Comparison of ENCODE assay signal across 9 cellular contexts in the genomic region with DNA sequence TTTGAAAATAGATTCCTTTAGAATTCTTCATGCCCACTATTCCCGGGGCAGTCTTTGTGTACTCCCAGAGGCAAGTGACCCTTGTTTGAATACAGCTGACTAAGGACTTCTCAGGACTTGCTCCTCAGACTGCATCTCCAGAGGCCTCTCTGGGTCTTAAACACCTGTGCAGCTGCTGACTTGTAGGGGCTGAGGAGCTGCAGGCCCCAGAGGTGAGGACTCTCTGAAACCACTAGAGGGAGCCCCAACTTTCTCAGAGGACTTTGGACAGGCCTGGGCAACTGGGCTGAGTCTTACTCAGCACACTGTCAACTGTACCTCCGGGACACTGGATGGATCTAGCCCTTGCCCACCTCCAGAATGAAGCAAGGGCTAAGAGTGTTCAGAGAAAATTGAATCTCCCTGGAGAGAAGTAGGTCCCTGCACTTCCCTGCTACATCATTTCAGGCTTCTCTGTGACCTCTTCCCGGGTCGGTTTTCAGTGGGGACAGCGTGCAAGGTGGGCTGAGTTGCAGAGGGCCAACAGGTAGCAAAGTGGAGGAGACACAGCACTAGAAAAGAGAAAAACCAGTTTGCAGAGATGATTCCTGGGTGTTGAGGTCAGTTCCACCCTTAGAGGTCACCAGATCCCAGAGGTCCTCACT.
DNase-seq lines count a peak whose midpoint lies in the region; ATAC-seq and TF ChIP-seq lines count a peak whose summit lies in the region.
"Had no signal": no experiment of that assay in that cellular context is flagged by ENCODE, and none has a peak within 500 bp of the region (broad histone marks: within the 10 kb centered on the region; RNA-seq: fewer than 3 reads in every experiment).

No MANE protein-coding gene starts in this region.

- H3K4me2 ChIP-seq in H9 (ENCODE audit: insufficient read depth, insufficient read length, low read length) (no peak overlapping the region), neuronal stem cell (ENCODE audit: insufficient read depth, low read length, poor library complexity, severe bottlenecking) (no peak overlapping the region)

- no peak overlapping the region for H3T11ph ChIP-seq in H9 (ENCODE audit: low read length)

- H3K56ac ChIP-seq in H9 (ENCODE audit: insufficient read length, low read depth, low read length): no peak overlapping the region

- H3K9me3 Mint-ChIP-seq in H9 (no peaks in the 10 kb centered on the region), endodermal cell (no peaks in the 10 kb centered on the region)

- no peak overlapping the region for H4K5ac ChIP-seq in H9 (ENCODE audit: insufficient read length, low read depth, low read length)

- WGBS in H9 (ENCODE audit: extremely low coverage, insufficient read length, low lambda C conversion rate): no CpG with 5 or more reads among the region's 5 CpGs
- 88 to 95% methylated on average over 4 to 5 of the region's 5 CpGs for WGBS in endodermal cell (ENCODE audit: insufficient coverage in 1 of 2, insufficient read length in 1 of 2), 2 experiments
- WGBS in neuronal stem cell (ENCODE audit: extremely low coverage in 2 of 2, insufficient read length in 2 of 2, insufficient replicate concordance in 1 of 2), 2 donors: no CpG with 5 or more reads among the region's 5 CpGs

- in situ Hi-C loops in ACHN (cut with HindIII; ENCODE audit: low pct_ligation_motif_present, low pct_unique_long_range_greater_than_20kb, low sequenced_read_pairs): no loop called here

- H2BK5ac ChIP-seq in H9 (ENCODE audit: insufficient read length, low read length): no peak overlapping the region
- H2BK5ac ChIP-seq in neuronal stem cell (ENCODE audit: low read length): no peak overlapping the region

- H2AFZ ChIP-seq in H9 (ENCODE audit: low read length) (no peak overlapping the region), neuronal stem cell (ENCODE audit: low read length) (no peak overlapping the region)

- H3K79me1 ChIP-seq in H9 (ENCODE audit: insufficient read depth, low read depth, low read length, poor library complexity, severe bottlenecking) (no peaks in the 10 kb centered on the region), neuronal stem cell (ENCODE audit: low read depth, low read length) (no peaks in the 10 kb centered on the region)

- H2BK15ac ChIP-seq in H9 (ENCODE audit: low read depth, low read length): no peak overlapping the region
- H2BK15ac ChIP-seq in neuronal stem cell (ENCODE audit: low read length): no peak overlapping the region

- H3K14ac ChIP-seq in H9 (ENCODE audit: insufficient read depth, low read length): no peak overlapping the region
- no peak overlapping the region for H3K14ac ChIP-seq in neuronal stem cell (ENCODE audit: low read length)

- H3K27ac ChIP-seq in H9 (ENCODE audit: insufficient read length, low read depth, low read length): no peak overlapping the region
- no peak overlapping the region for H3K27ac ChIP-seq in endodermal cell (ENCODE audit: low read depth, low read length)
- no peak overlapping the region for H3K27ac ChIP-seq in neuronal stem cell (replicated peaks; ENCODE audit: low read length)

- H4K20me1 ChIP-seq in H9 (ENCODE audit: control insufficient read depth, insufficient read depth, insufficient read length): no peaks in the 10 kb centered on the region

- ATAC-seq in omental fat pad (ENCODE audit: low FRiP score): no peak

- H3K18ac ChIP-seq in H9 (ENCODE audit: insufficient read length, low read depth, low read length) (no peak overlapping the region), neuronal stem cell (ENCODE audit: low read length) (no peak overlapping the region)

- no peaks in the 10 kb centered on the region for H3K4me1 ChIP-seq in H9 (ENCODE audit: insufficient read depth, low read length)
- no peaks in the 10 kb centered on the region for H3K4me1 ChIP-seq in endodermal cell (ENCODE audit: control insufficient read depth, insufficient read depth, low read length)
- H3K4me1 ChIP-seq in neuronal stem cell (ENCODE audit: control insufficient read depth in 2 of 2, insufficient read depth in 1 of 2, low read depth in 1 of 2, low read length in 2 of 2): no peaks in the 10 kb centered on the region

- H3K36me3 ChIP-seq in GM06990 (ENCODE audit: control insufficient read depth, insufficient read depth, low read length) (no peaks in the 10 kb centered on the region), endodermal cell (ENCODE audit: control insufficient read depth, insufficient read depth, low read length) (no peaks in the 10 kb centered on the region), neuronal stem cell (replicated peaks in 1 of 2; ENCODE audit: control insufficient read depth in 2 of 2, insufficient read depth in 2 of 2, low read length in 2 of 2) (no peaks in the 10 kb centered on the region)

- H3K36me3 Mint-ChIP-seq in H9 (ENCODE audit: insufficient read depth in 1 of 3, low read depth in 3 of 3) (no peaks in the 10 kb centered on the region; a peak in 1 of 7 replicates), endodermal cell (ENCODE audit: low read depth) (no peaks in the 10 kb centered on the region)

- H3K27me3 Mint-ChIP-seq in H9 (ENCODE audit: low read depth) (no peaks in the 10 kb centered on the region), endodermal cell (ENCODE audit: insufficient read depth) (no peaks in the 10 kb centered on the region)
- H3K27me3 Mint-ChIP-seq: naive thymus-derived CD8-positive, alpha-beta T cell had no signal

- no peak overlapping the region for H2BK20ac ChIP-seq in H9 (ENCODE audit: low read depth, low read length, poor library complexity, severe bottlenecking)

- peak; percentile 73 for TF ChIP-seq RAD21 in Ishikawa (IDR thresholded peaks at IDR 0.05; ENCODE audit: low read depth)

- no peak overlapping the region for H2BK12ac ChIP-seq in H9 (ENCODE audit: insufficient read length, low read depth, low read length)
- no peak overlapping the region for H2BK12ac ChIP-seq in neuronal stem cell (ENCODE audit: low read length)

- H3K23ac ChIP-seq in H9 (ENCODE audit: insufficient read length, low read depth, low read length) (no peak overlapping the region), neuronal stem cell (ENCODE audit: low read depth, low read length, poor library complexity) (no peak overlapping the region)

- H2AK5ac ChIP-seq in H9 (ENCODE audit: insufficient read length, low read length) (no peak overlapping the region), neuronal stem cell (ENCODE audit: low read depth, low read length) (no peak overlapping the region)

- H3K4me1 Mint-ChIP-seq in H9: peaks cover 0 to 4% of the 10 kb centered on the region in 2 experiments; a peak in 1 of 4 replicates
- H3K4me1 Mint-ChIP-seq in endodermal cell: no peaks in the 10 kb centered on the region

- H3K23me2 ChIP-seq in H9 (ENCODE audit: insufficient read length, low read depth, low read length, poor library complexity, severe bottlenecking): no peaks in the 10 kb centered on the region

- H2BK120ac ChIP-seq in H9 (ENCODE audit: low read depth, low read length, poor library complexity, severe bottlenecking) (no peak overlapping the region), neuronal stem cell (ENCODE audit: low read depth, low read length) (no peak overlapping the region)

- no peak overlapping the region for H4K91ac ChIP-seq in H9 (ENCODE audit: insufficient read length, low read depth, low read length)
- H4K91ac ChIP-seq in neuronal stem cell (ENCODE audit: low read depth, low read length, poor library complexity): no peak overlapping the region

- H3K9ac ChIP-seq in H9 (ENCODE audit: extremely low read depth, insufficient read length, low read length) (no peak overlapping the region), endodermal cell (ENCODE audit: extremely low read depth, low read length, poor library complexity, severe bottlenecking) (no peak overlapping the region), neuronal stem cell (ENCODE audit: low read depth, low read length, poor library complexity) (no peak overlapping the region)

- no peak overlapping the region for H3K4me3 Mint-ChIP-seq in H9
- H3K4me3 Mint-ChIP-seq in endodermal cell: no peak overlapping the region
- H3K4me3 Mint-ChIP-seq: naive thymus-derived CD8-positive, alpha-beta T cell had no signal

- H4K8ac ChIP-seq in H9 (replicated peaks; ENCODE audit: insufficient read length, low read depth, low read length) (no peak overlapping the region), neuronal stem cell (ENCODE audit: low read depth, low read length) (no peak overlapping the region)

- H3K4ac ChIP-seq in H9 (ENCODE audit: low read depth, low read length) (no peak overlapping the region), neuronal stem cell (ENCODE audit: low read length) (no peak overlapping the region)

- H3K27me3 ChIP-seq in GM06990 (replicated peaks; ENCODE audit: control insufficient read depth, insufficient read depth, low read length): no peaks in the 10 kb centered on the region
- H3K27me3 ChIP-seq in H9 (ENCODE audit: insufficient read depth, low read length): no peaks in the 10 kb centered on the region
- H3K27me3 ChIP-seq in endodermal cell (ENCODE audit: control insufficient read depth, insufficient read depth, low read length, poor library complexity, severe bottlenecking): no peaks in the 10 kb centered on the region
- H3K27me3 ChIP-seq in neuronal stem cell (ENCODE audit: control insufficient read depth in 3 of 3, insufficient read depth in 3 of 3, low read depth in 1 of 3, low read length in 3 of 3): no peaks in the 10 kb centered on the region

- no peak overlapping the region for H3K4me3 ChIP-seq in GM06990 (replicated peaks; ENCODE audit: low read depth, low read length)
- no peak overlapping the region for H3K4me3 ChIP-seq in endodermal cell (ENCODE audit: low read length)
- H3K4me3 ChIP-seq in neuronal stem cell (ENCODE audit: low read length in 2 of 2): no peak overlapping the region

- TF ChIP-seq CTCF in GM06990 (IDR thresholded peaks at IDR 0.05; ENCODE audit: insufficient read depth, low read length, poor library complexity, severe bottlenecking) (peak; percentile 84), H9 (conservative IDR thresholded peaks at IDR 0.05) (peak; percentile 86), endodermal cell (conservative IDR thresholded peaks at IDR 0.05) (peak; percentile 89), omental fat pad (IDR thresholded peaks at IDR 0.05) (no peak)

- TF ChIP-seq EP300 in Ishikawa (IDR thresholded peaks at IDR 0.05; ENCODE audit: borderline replicate concordance): no peak

- peak; percentile 76 for DNase-seq in ACHN
- DNase-seq in GM06990 (ENCODE audit: extremely low read depth, insufficient read length): no peak
- peak; percentile 86 for DNase-seq in H9
- DNase-seq in SHP77 (lab: John Stamatoyannopoulos, UW): peak; percentile 46 to 74
- peak; percentile 92 for DNase-seq in endodermal cell
- DNase-seq in neuronal stem cell (ENCODE audit: low spot score): peak; percentile 30
- no peak for DNase-seq in omental fat pad (ENCODE audit: low spot score)

- H3K27ac Mint-ChIP-seq in H9 (no peak overlapping the region), endodermal cell (no peak overlapping the region)
- H3K27ac Mint-ChIP-seq: naive thymus-derived CD8-positive, alpha-beta T cell had no signal

- no peaks in the 10 kb centered on the region for H3K79me2 ChIP-seq in H9 (ENCODE audit: insufficient read depth, low read length)

- H3K9me3 ChIP-seq in H9 (ENCODE audit: control insufficient read depth, low read depth, low read length): no peaks in the 10 kb centered on the region
- H3K9me3 ChIP-seq in endodermal cell (ENCODE audit: control insufficient read depth, low read length): no peaks in the 10 kb centered on the region
- no peaks in the 10 kb centered on the region for H3K9me3 ChIP-seq in neuronal stem cell (replicated peaks in 1 of 2; ENCODE audit: control insufficient read depth in 2 of 2, insufficient read depth in 1 of 2, low read depth in 1 of 2, low read length in 2 of 2)

Comparison
In these comparisons a context has a peak if more than half of its experiments do, and no peak if none do; other contexts are left out.
1. DNase-seq: peak in ACHN (single experiment), H9 (single experiment), SHP77 (2 of 2), endodermal cell (single experiment) and neuronal stem cell (single experiment); none in GM06990 (single experiment) and omental fat pad (single experiment).
2. CTCF ChIP-seq: peak in GM06990 (single experiment), H9 (single experiment) and endodermal cell (single experiment); none in omental fat pad (0 of 3).